ENCODE assay signal across 1 cellular context in the genomic region with DNA sequence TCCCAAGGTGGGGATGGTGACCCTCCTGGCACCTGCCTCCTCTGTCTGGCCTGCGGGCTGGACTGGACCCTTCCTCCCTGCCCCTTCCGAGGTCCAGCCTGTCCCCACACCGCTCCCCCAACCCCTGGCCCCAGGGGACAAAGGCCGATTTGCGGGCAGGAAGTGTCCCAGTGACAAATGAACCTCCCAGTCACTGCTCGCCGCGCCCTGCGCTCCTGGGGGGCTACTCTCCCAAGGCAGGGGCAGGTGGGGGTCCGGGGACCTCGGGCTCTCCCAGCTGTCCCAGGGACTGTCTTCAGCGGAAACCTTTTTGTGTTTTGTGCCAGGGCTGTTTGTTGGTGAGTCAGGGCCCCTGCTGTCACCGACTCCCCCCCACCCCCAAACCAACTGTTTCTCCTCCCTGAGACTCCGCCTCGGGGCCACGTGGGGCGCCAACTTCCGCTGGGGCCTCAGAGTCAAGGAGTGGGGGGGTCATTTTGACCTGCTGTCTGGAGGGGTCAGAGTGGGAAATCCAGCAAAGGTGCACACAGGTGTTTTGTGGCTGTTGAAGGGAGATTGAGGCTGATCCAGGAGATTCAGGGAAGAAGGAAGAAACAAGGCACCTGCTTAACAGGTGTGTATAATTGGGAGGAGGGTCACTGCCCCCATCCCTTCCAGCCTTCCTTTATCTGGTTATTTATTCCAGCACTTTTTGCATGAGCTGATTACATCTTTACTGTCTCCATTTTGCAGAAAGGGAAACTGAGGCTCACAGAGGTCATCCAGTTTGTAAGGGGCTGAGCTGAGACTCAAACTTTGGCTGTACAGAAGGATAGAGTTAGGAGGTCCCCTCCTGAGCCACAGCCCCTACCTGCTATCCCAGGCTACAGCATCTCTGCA.
TF ChIP-seq lines count a peak whose summit lies in the region.

No MANE protein-coding gene starts in this region.

TF ChIP-seq in IMR-90, 13 proteins besides CTCF, POLR2A, EP300 and RAD21:
- peak; percentile 72; the same call in 1 of the 2 replicates for TF ChIP-seq MXI1 (IDR thresholded peaks at IDR 0.05; ENCODE audit: borderline replicate concordance, low read depth, low read length)
- TF ChIP-seq MAZ (IDR thresholded peaks at IDR 0.05; ENCODE audit: borderline replicate concordance, low read depth, low read length) = peak; percentile 49; the same call in 1 of the 2 replicates
- TF ChIP-seq CEBPB (IDR thresholded peaks at IDR 0.05; ENCODE audit: low read depth, low read length) = no peak
- TF ChIP-seq, protein P1, sequence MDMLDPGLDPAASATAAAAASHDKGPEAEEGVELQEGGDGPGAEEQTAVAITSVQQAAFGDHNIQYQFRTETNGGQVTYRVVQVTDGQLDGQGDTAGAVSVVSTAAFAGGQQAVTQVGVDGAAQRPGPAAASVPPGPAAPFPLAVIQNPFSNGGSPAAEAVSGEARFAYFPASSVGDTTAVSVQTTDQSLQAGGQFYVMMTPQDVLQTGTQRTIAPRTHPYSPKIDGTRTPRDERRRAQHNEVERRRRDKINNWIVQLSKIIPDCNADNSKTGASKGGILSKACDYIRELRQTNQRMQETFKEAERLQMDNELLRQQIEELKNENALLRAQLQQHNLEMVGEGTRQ (IDR thresholded peaks at IDR 0.05; ENCODE audit: low read depth, low read length) = peak; percentile 93
TF ChIP-seq in IMR-90: peak in this region for 3.
